Comparison of ENCODE assay signal across 2 cellular contexts in the genomic region with DNA sequence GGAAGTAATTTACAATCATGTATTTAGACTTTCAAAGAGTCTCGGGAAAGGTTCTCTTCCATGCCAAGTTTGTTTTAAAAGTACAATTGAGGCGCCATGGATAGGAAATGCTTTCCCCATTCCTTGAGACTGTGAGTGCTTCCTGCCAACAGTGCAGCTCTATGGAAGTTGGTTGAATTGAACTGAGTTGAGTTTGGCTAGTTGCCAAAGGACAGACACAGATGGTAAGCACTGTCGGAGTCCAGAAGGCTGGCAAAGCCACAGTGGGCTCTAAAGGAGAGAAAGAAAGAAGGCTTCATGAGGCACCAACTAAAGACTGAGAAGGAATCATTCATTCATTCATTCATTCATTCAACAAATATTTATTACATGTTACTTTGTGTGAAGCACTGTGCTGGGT.
TF ChIP-seq lines count a peak whose summit lies in the region.

No MANE protein-coding gene starts in this region.

TF ChIP-seq in endothelial cell of umbilical vein, 7 proteins besides CTCF, POLR2A, EP300 and RAD21 (continued from another document):
- TF ChIP-seq EZH2 (IDR thresholded peaks at IDR 0.05; ENCODE audit: borderline replicate concordance, low read depth, low read length, severe bottlenecking), result no peak
- no peak for TF ChIP-seq FOS (IDR thresholded peaks at IDR 0.05; ENCODE audit: borderline replicate concordance, insufficient read depth, low read length)

TF ChIP-seq in WTC11, 78 proteins besides CTCF, POLR2A, EP300 and RAD21 (continued from another document):
- TF ChIP-seq, protein P1, sequence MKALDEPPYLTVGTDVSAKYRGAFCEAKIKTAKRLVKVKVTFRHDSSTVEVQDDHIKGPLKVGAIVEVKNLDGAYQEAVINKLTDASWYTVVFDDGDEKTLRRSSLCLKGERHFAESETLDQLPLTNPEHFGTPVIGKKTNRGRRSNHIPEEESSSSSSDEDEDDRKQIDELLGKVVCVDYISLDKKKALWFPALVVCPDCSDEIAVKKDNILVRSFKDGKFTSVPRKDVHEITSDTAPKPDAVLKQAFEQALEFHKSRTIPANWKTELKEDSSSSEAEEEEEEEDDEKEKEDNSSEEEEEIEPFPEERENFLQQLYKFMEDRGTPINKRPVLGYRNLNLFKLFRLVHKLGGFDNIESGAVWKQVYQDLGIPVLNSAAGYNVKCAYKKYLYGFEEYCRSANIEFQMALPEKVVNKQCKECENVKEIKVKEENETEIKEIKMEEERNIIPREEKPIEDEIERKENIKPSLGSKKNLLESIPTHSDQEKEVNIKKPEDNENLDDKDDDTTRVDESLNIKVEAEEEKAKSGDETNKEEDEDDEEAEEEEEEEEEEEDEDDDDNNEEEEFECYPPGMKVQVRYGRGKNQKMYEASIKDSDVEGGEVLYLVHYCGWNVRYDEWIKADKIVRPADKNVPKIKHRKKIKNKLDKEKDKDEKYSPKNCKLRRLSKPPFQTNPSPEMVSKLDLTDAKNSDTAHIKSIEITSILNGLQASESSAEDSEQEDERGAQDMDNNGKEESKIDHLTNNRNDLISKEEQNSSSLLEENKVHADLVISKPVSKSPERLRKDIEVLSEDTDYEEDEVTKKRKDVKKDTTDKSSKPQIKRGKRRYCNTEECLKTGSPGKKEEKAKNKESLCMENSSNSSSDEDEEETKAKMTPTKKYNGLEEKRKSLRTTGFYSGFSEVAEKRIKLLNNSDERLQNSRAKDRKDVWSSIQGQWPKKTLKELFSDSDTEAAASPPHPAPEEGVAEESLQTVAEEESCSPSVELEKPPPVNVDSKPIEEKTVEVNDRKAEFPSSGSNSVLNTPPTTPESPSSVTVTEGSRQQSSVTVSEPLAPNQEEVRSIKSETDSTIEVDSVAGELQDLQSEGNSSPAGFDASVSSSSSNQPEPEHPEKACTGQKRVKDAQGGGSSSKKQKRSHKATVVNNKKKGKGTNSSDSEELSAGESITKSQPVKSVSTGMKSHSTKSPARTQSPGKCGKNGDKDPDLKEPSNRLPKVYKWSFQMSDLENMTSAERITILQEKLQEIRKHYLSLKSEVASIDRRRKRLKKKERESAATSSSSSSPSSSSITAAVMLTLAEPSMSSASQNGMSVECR (CRISPR knock-in tag; IDR thresholded peaks at IDR 0.05; ENCODE audit: borderline replicate concordance), result no peak
- TF ChIP-seq HMGA2 (CRISPR knock-in tag; IDR thresholded peaks at IDR 0.05), result no peak
- TF ChIP-seq SOX15 (CRISPR knock-in tag; IDR thresholded peaks at IDR 0.05), result no peak
- no peak for TF ChIP-seq GTF2I (CRISPR knock-in tag; conservative IDR thresholded peaks at IDR 0.05)
- TF ChIP-seq CREB1 (CRISPR knock-in tag; IDR thresholded peaks at IDR 0.05), result no peak
